11 cellular contexts compared by ENCODE assay signal in the genomic region with DNA sequence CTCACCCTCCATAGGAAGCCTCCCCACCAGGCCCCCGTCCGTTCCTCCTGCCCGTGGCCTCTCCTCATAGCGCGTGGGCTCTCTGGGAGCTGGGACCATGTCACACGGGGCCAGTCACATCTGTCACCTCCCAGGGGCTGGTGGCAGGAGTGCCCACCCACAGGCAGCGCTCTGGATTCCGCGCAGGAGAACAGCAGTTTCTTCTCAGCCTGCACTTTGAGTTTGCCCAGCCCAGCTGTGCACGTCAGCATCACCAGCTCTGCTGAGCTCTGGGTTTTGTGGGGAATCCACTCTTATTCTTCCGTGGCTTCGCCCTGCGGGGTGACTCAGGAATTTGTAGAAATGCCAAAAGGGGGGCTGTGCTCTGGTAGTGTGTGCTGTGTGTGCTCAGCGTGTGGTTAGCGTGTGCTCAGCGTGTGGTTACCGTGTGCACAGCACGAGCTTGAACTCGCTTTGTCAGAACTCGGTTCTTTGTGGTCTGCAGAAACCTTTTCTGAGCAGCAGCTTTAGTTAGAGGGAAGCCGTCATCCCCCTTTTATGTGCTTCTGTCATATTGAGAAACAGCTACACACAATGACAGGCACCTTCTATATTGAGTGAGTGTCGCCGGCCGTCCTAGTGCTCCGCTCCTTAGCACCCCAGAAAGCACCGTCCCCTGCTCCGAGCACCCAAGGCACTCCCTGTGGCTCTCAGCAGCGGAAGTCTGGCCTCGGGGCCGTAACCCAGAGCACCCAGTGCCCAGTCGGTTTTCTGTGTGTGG. TPM values are rescaled to one million over a fixed set of nuclear protein-coding genes. Genes with fewer than 3 reads are reported as not detected.
DNase-seq lines count a peak whose midpoint lies in the region; ATAC-seq and TF ChIP-seq lines count a peak whose summit lies in the region.
"Had no signal": no experiment of that assay in that cellular context is flagged by ENCODE, and none has a peak within 500 bp of the region (broad histone marks: within the 10 kb centered on the region; RNA-seq: fewer than 3 reads in every experiment).

No MANE protein-coding gene starts in this region.

- CTCF ChIA-PET in activated CD4-positive, alpha-beta memory T cell treated with anti-CD3 and anti-CD28 coated beads for 36 hours (lab: Charles Lee): interaction anchor here (1.1 to 1.3 kb wide), 2 partner anchors 71 to 143 kb away, joined by 3 read pairs; no protein-coding TSS in a partner anchor

- H4K20me1 ChIP-seq in smooth muscle cell (ENCODE audit: low read depth): peaks cover 40% of the 10 kb centered on the region

- ATAC-seq in GM18505 (IDR thresholded peaks at IDR 0.05; ENCODE audit: unreplicated experiment) (no peak), GM21423 (IDR thresholded peaks at IDR 0.05; ENCODE audit: unreplicated experiment) (no peak), GM18867 (IDR thresholded peaks at IDR 0.05; ENCODE audit: unreplicated experiment) (no peak)

- peak overlapping the region; percentile 94 for H3K27ac Mint-ChIP-seq in activated CD4-positive, alpha-beta memory T cell treated with anti-CD3 and anti-CD28 coated beads for 36 hours

- no peaks in the 10 kb centered on the region for H3K27me3 ChIP-seq in smooth muscle cell (ENCODE audit: low read depth)

- intact Hi-C loops in activated CD4-positive, alpha-beta memory T cell treated with anti-CD3 and anti-CD28 coated beads for 36 hours (cut with micrococcal nuclease): loop anchor here (1.0 to 10.0 kb wide), 4 partner anchors 18 to 282 kb away; partner anchors contain the start of genes APRT and ZNF778

- 90% methylated on average over 31 of the region's 31 CpGs for WGBS in smooth muscle cell (ENCODE audit: low lambda C conversion rate)

- no peaks in the 10 kb centered on the region for H3K36me3 ChIP-seq in smooth muscle cell (ENCODE audit: low read depth)

- DNase-seq in activated CD4-positive, alpha-beta memory T cell treated with anti-CD3 and anti-CD28 coated beads for 36 hours: peak; percentile 72
- peak; percentile 81 for DNase-seq in central memory CD4-positive, alpha-beta T cell
- DNase-seq in stimulated activated CD4-positive, alpha-beta T cell treated with anti-CD3 and anti-CD28 coated beads, TNF-alpha, amount 100 ng/mL, for 24 hours (ENCODE audit: low read depth in 3 of 3): peak; percentile 34 to 63 (median 37)
- DNase-seq in smooth muscle cell (lab: John Stamatoyannopoulos, UW; ENCODE audit: unreplicated experiment) (no peak), NCI-H1930 (lab: John Stamatoyannopoulos, UW) (no peak)
- DNase-seq: dermis blood vessel endothelial cell, NCI-H1436 had no signal

- H3K4me3 ChIP-seq in smooth muscle cell: no peak overlapping the region
- H3K4me3 ChIP-seq: SJSA1 had no signal

- POLR2A ChIA-PET in activated CD4-positive, alpha-beta memory T cell treated with anti-CD3 and anti-CD28 coated beads for 36 hours (lab: Charles Lee): interaction anchor here (0.6 to 1.3 kb wide), 4 partner anchors 18 to 313 kb away, joined by 3 to 5 read pairs (median 3); no protein-coding TSS in a partner anchor

- H3K9me3 ChIP-seq in smooth muscle cell (replicated peaks; ENCODE audit: low read depth): no peaks in the 10 kb centered on the region
- H3K9me3 ChIP-seq: SJSA1 had no signal

- H3K4me3 Mint-ChIP-seq in activated CD4-positive, alpha-beta memory T cell treated with anti-CD3 and anti-CD28 coated beads for 36 hours: peak overlapping the region; percentile 65

- peaks cover 72% of the 10 kb centered on the region for H3K4me1 Mint-ChIP-seq in activated CD4-positive, alpha-beta memory T cell treated with anti-CD3 and anti-CD28 coated beads for 36 hours (ENCODE audit: low read depth)

- H3K36me3 Mint-ChIP-seq in activated CD4-positive, alpha-beta memory T cell treated with anti-CD3 and anti-CD28 coated beads for 36 hours: peaks cover 12% of the 10 kb centered on the region

- H3K9ac ChIP-seq in smooth muscle cell (ENCODE audit: low read depth): no peak overlapping the region

- no peaks in the 10 kb centered on the region for H3F3A ChIP-seq in smooth muscle cell (ENCODE audit: low read depth)

- H3K27ac ChIP-seq in smooth muscle cell (ENCODE audit: low read depth): no peak overlapping the region
- H3K27ac ChIP-seq: SJSA1 had no signal

- no peak for TF ChIP-seq CTCF in smooth muscle cell (IDR thresholded peaks at IDR 0.05; ENCODE audit: borderline replicate concordance, insufficient read depth, poor library complexity, severe bottlenecking)

- peaks cover 32% of the 10 kb centered on the region for H3K79me2 ChIP-seq in smooth muscle cell (ENCODE audit: low read depth)

- H3K4me1 ChIP-seq in smooth muscle cell (ENCODE audit: low read depth): peaks cover 5% of the 10 kb centered on the region

- no peak overlapping the region for H3K4me2 ChIP-seq in smooth muscle cell

- no peaks in the 10 kb centered on the region for H3K9me3 Mint-ChIP-seq in activated CD4-positive, alpha-beta memory T cell treated with anti-CD3 and anti-CD28 coated beads for 36 hours

- H2AFZ ChIP-seq in smooth muscle cell (ENCODE audit: low read depth): no peak overlapping the region

- peaks cover 4% of the 10 kb centered on the region for H3K27me3 Mint-ChIP-seq in activated CD4-positive, alpha-beta memory T cell treated with anti-CD3 and anti-CD28 coated beads for 36 hours

- TF ChIP-seq POLR2A in GM18505 (IDR thresholded peaks at IDR 0.05; ENCODE audit: borderline replicate concordance, extremely low read depth, insufficient read depth, insufficient read length): peak; percentile 1

RNA-seq across cellular contexts. Expression of gene ACSF3, which starts 3.3 kb away (rescaled TPM):
- total RNA-seq in activated CD4-positive, alpha-beta memory T cell treated with anti-CD3 and anti-CD28 coated beads for 36 hours: 10 to 100 TPM; 36.1 to 37.3 TPM
- total RNA-seq in smooth muscle cell: 13.6 and 15.1 TPM in 2 replicates
- polyA plus RNA-seq in smooth muscle cell: 13.6 and 15.5 TPM in 2 replicates

Comparison
In these comparisons a context has a peak if more than half of its experiments do, and no peak if none do; other contexts are left out.
1. DNase-seq: peak in activated CD4-positive, alpha-beta memory T cell treated with anti-CD3 and anti-CD28 coated beads for 36 hours (single experiment), central memory CD4-positive, alpha-beta T cell (single experiment) and stimulated activated CD4-positive, alpha-beta T cell treated with anti-CD3 and anti-CD28 coated beads, TNF-alpha, amount 100 ng/mL, for 24 hours (3 of 3); none in smooth muscle cell (single experiment) and NCI-H1930 (0 of 2).